In genomic region chr11:45400594-45400993, GRCh38 we compare ENCODE assay signal across 15 cellular contexts.
A peak's percentile ranks its signal among the peaks of the same experiment; 100 is the strongest.
DNase-seq lines count a peak whose midpoint lies in the region; ATAC-seq, FAIRE-seq and TF ChIP-seq lines count a peak whose summit lies in the region.
"Had no signal": no experiment of that assay in that cellular context is flagged by ENCODE, and none has a peak within 500 bp of the region (broad histone marks: within the 10 kb centered on the region; RNA-seq: fewer than 3 reads in every experiment).

No MANE protein-coding gene starts in this region.

- WGBS in mammary epithelial cell (ENCODE audit: low coverage, missing lambda C conversion rate): 77% methylated on average over 8 of the region's 8 CpGs
- 20% methylated on average over 8 of the region's 8 CpGs for WGBS in SK-N-SH (ENCODE audit: low lambda C conversion rate)

- H3K9ac ChIP-seq in mammary epithelial cell (ENCODE audit: insufficient read depth, low read length) (no peak overlapping the region), SK-N-SH (peak overlapping the region; percentile 39; the same call in 1 of the 2 replicates)

- in situ Hi-C loops in mammary epithelial cell (cut with MboI; ENCODE audit: low sequenced_read_pairs in 2 of 2): no loop called here

- no peaks in the 10 kb centered on the region for H3K9me3 Mint-ChIP-seq in MCF 10A (ENCODE audit: unreplicated experiment)
- H3K9me3 Mint-ChIP-seq: activated T-cell treated with anti-CD3 and anti-CD28 coated beads, Interleukin-2, amount 50 U/mL, for 72 hours; effector memory CD8-positive, alpha-beta T cell had no signal

- no peak for TF ChIP-seq CTCF in MCF 10A (IDR thresholded peaks at IDR 0.05; ENCODE audit: unreplicated experiment)
- TF ChIP-seq CTCF in mammary epithelial cell (conservative IDR thresholded peaks at IDR 0.05 in 1 of 2, IDR thresholded peaks at IDR 0.05 in 1 of 2; ENCODE audit: extremely low read depth in 1 of 2, insufficient read depth in 1 of 2, low read depth in 1 of 2, low read length in 2 of 2): no peak
- no peak for TF ChIP-seq CTCF in SK-N-SH (IDR thresholded peaks at IDR 0.05)
- no peak for TF ChIP-seq CTCF in fibroblast of the aortic adventitia (IDR thresholded peaks at IDR 0.05; ENCODE audit: insufficient read depth, low read length)

- H3K4me2 ChIP-seq in mammary epithelial cell (ENCODE audit: insufficient read depth, low read depth, low read length) (no peak overlapping the region), SK-N-SH (peak overlapping the region; percentile 66)

- H4K20me1 ChIP-seq in mammary epithelial cell (ENCODE audit: insufficient read depth, low read length) (no peaks in the 10 kb centered on the region), SK-N-SH (ENCODE audit: insufficient read depth) (no peaks in the 10 kb centered on the region)

- TF ChIP-seq EP300 in SK-N-SH (IDR thresholded peaks at IDR 0.05; ENCODE audit: borderline replicate concordance in 1 of 2, low read depth in 1 of 2, low read length in 1 of 2): peak in 1 of 2 experiments; percentile 81; a peak in 2 of 4 replicates

- intact Hi-C loops in MCF 10A (cut with micrococcal nuclease) (no loop called here), mammary epithelial cell (cut with micrococcal nuclease) (no loop called here)

- H3K36me3 ChIP-seq in mammary epithelial cell (ENCODE audit: insufficient read depth, low read length) (no peaks in the 10 kb centered on the region), SK-N-SH (replicated peaks in 1 of 2; ENCODE audit: control insufficient read depth in 1 of 2, insufficient read depth in 2 of 2, low read length in 1 of 2) (no peaks in the 10 kb centered on the region)
- H3K36me3 ChIP-seq: tibial nerve had no signal

- DNase-seq in MCF 10A (ENCODE audit: unreplicated experiment): peak; percentile 22
- DNase-seq in mammary epithelial cell: no peak
- DNase-seq in SK-N-SH: no peak
- peak; percentile 52 for DNase-seq in fibroblast of the aortic adventitia (ENCODE audit: low read depth)
- DNase-seq in urothelium cell line (ENCODE audit: low spot score): peak; percentile 65
- no peak for DNase-seq in NCI-H1417 (lab: John Stamatoyannopoulos, UW)
- DNase-seq: 8988T; activated CD4-positive, alpha-beta T cell treated with anti-CD3 and anti-CD28 coated beads for 4 hours; activated T-cell treated with anti-CD3 and anti-CD28 coated beads, Interleukin-2, amount 50 U/mL, for 72 hours; aorta; effector memory CD8-positive, alpha-beta T cell had no signal

- H3K36me3 Mint-ChIP-seq in MCF 10A (ENCODE audit: insufficient read depth, unreplicated experiment): no peaks in the 10 kb centered on the region

- no peak overlapping the region for H3K4me3 Mint-ChIP-seq in MCF 10A (ENCODE audit: unreplicated experiment)
- H3K4me3 Mint-ChIP-seq: activated T-cell treated with anti-CD3 and anti-CD28 coated beads, Interleukin-2, amount 50 U/mL, for 72 hours; effector memory CD8-positive, alpha-beta T cell had no signal

- no peak overlapping the region for H3K27ac Mint-ChIP-seq in MCF 10A (ENCODE audit: low read depth, unreplicated experiment)
- H3K27ac Mint-ChIP-seq: activated T-cell treated with anti-CD3 and anti-CD28 coated beads, Interleukin-2, amount 50 U/mL, for 72 hours; effector memory CD8-positive, alpha-beta T cell had no signal

- H3K4me1 Mint-ChIP-seq in MCF 10A (ENCODE audit: insufficient read depth, unreplicated experiment): no peaks in the 10 kb centered on the region

- ATAC-seq in GM18858 (IDR thresholded peaks at IDR 0.05; ENCODE audit: unreplicated experiment): no peak
- ATAC-seq in HG03432 (IDR thresholded peaks at IDR 0.05; ENCODE audit: unreplicated experiment): no peak
- ATAC-seq: activated T-cell treated with anti-CD3 and anti-CD28 coated beads, Interleukin-2, amount 50 U/mL, for 72 hours; effector memory CD8-positive, alpha-beta T cell had no signal

- peaks cover 48% of the 10 kb centered on the region for H3K27me3 Mint-ChIP-seq in MCF 10A (ENCODE audit: insufficient read depth, unreplicated experiment)

- CTCF ChIA-PET in MCF 10A (lab: Yijun Ruan, JAX) (interaction anchor here (2.6 kb wide), 1 partner anchor 255 kb away, joined by 18 read pairs; no protein-coding TSS in a partner anchor), mammary epithelial cell (lab: Charles Lee; ENCODE audit: low non-redundant PET) (no interaction called here), SK-N-SH (lab: Yijun Ruan, JAX) (interaction anchor here (1.0 to 1.9 kb wide), 5 partner anchors 12 to 371 kb away, joined by 3 to 6 read pairs (median 5); no protein-coding TSS in a partner anchor)

- BruUV-seq in MCF 10A (replicated peaks; lab: Mats Ljungman, UMichigan) (no TSS peak), mammary epithelial cell (replicated peaks; lab: Mats Ljungman, UMichigan) (no TSS peak)

- no peaks in the 10 kb centered on the region for H3K9me2 ChIP-seq in SK-N-SH

- H3K9me3 ChIP-seq in mammary epithelial cell (replicated peaks; ENCODE audit: insufficient read depth, low read length): no peaks in the 10 kb centered on the region
- no peaks in the 10 kb centered on the region for H3K9me3 ChIP-seq in SK-N-SH
- H3K9me3 ChIP-seq: tibial nerve had no signal

- POLR2A ChIA-PET in MCF 10A (lab: Yijun Ruan, JAX): no interaction called here
- POLR2A ChIA-PET in SK-N-SH (lab: Yijun Ruan, JAX): interaction anchor here (1.2 kb wide), 1 partner anchor 12 kb away, joined by 3 read pairs; no protein-coding TSS in a partner anchor

- no peak for FAIRE-seq in urothelium cell line (lab: Jason Lieb, UNC)

- peaks cover 11% of the 10 kb centered on the region for H3F3A ChIP-seq in SK-N-SH (replicated peaks; ENCODE audit: insufficient read depth)

- no peak overlapping the region for H2AFZ ChIP-seq in mammary epithelial cell (ENCODE audit: low read depth, low read length)
- H2AFZ ChIP-seq in SK-N-SH (ENCODE audit: low read depth): no peak overlapping the region; the same call in 1 of the 2 replicates

- dilution Hi-C loops in mammary epithelial cell (cut with HindIII; ENCODE audit: low sequenced_read_pairs): no loop called here

- H3K79me2 ChIP-seq in mammary epithelial cell (ENCODE audit: insufficient read depth, low read length) (no peaks in the 10 kb centered on the region), SK-N-SH (ENCODE audit: insufficient read depth) (no peaks in the 10 kb centered on the region)

- H3K4me1 ChIP-seq in mammary epithelial cell (ENCODE audit: insufficient read depth, low read length) (no peaks in the 10 kb centered on the region), SK-N-SH (ENCODE audit: control insufficient read depth in 1 of 2, insufficient read depth in 2 of 2, low read depth in 1 of 2, low read length in 1 of 2) (peaks cover 6 to 19% of the 10 kb centered on the region in 2 experiments; a peak in 3 of 4 replicates)
- H3K4me1 ChIP-seq: tibial nerve had no signal

- H3K27me3 ChIP-seq in mammary epithelial cell (ENCODE audit: insufficient read depth, low read length) (peaks cover 3% of the 10 kb centered on the region), SK-N-SH (ENCODE audit: insufficient read depth) (no peaks in the 10 kb centered on the region)

- H3K4me3 ChIP-seq in mammary epithelial cell (replicated peaks in 1 of 3; ENCODE audit: insufficient read depth in 1 of 3, low read depth in 2 of 3, low read length in 3 of 3) (no peak overlapping the region), SK-N-SH (ENCODE audit: low read depth in 2 of 2, low read length in 1 of 2) (no peak overlapping the region), fibroblast of the aortic adventitia (ENCODE audit: low read depth, low read length) (no peak overlapping the region)
- H3K4me3 ChIP-seq: lung, tibial nerve had no signal

- no peak for TF ChIP-seq RAD21 in SK-N-SH (IDR thresholded peaks at IDR 0.05; ENCODE audit: low read length)

- H3K27ac ChIP-seq in mammary epithelial cell (ENCODE audit: insufficient read depth, low read depth, low read length) (no peak overlapping the region), SK-N-SH (ENCODE audit: low read depth in 2 of 2, low read length in 1 of 2) (peak overlapping the region in 1 of 2 experiments; percentile 75; a peak in 2 of 4 replicates)
- H3K27ac ChIP-seq: tibial nerve had no signal

TF ChIP-seq in SK-N-SH, 30 proteins besides CTCF, POLR2A, EP300 and RAD21 (continues in another document):
- TF ChIP-seq FOXM1 (IDR thresholded peaks at IDR 0.05; ENCODE audit: low read depth) (no peak), JUND (IDR thresholded peaks at IDR 0.05) (peak; percentile 54), TCF12 (IDR thresholded peaks at IDR 0.05) (peak; percentile 82), ELF1 (IDR thresholded peaks at IDR 0.05) (no peak), MEF2A (IDR thresholded peaks at IDR 0.05; ENCODE audit: borderline replicate concordance, low read depth) (no peak), PBX3 (IDR thresholded peaks at IDR 0.05) (peak; percentile 55; the same call in 1 of the 2 replicates), MAX (IDR thresholded peaks at IDR 0.05; ENCODE audit: low read depth) (peak; percentile 51; the same call in 1 of the 2 replicates), YY1 (IDR thresholded peaks at IDR 0.05; ENCODE audit: low read depth) (peak; percentile 23; the same call in 1 of the 2 replicates), RXRA (IDR thresholded peaks at IDR 0.05; ENCODE audit: borderline replicate concordance, low read depth) (peak; percentile 64; the same call in 1 of the 2 replicates)

Comparison
In these comparisons a context has a peak if more than half of its experiments do, and no peak if none do; other contexts are left out.
1. DNase-seq: peak in MCF 10A (single experiment), fibroblast of the aortic adventitia (single experiment) and urothelium cell line (single experiment); none in mammary epithelial cell (single experiment), SK-N-SH (single experiment) and NCI-H1417 (0 of 3).